3 cellular contexts compared by ENCODE assay signal in the genomic region with DNA sequence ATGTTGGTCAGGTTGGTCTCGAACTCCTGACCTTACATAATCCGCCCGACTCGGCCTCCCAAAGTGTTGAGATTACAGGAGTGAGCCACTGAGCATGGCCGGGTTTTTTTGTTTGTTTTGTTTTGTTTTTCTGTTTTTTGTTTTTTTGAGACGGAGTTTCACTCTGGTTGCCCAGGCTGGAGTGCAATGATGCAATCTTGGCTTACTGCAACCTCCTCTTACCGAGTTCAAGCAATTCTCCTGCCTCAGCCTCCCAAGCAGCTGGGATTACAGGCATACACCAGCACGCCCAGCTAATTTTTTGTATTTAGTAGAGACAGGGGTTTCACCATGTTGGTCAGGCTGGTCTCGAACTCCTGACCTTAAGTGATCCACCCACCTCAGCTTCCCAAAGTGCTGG.
TF ChIP-seq lines count a peak whose summit lies in the region.
"Not testable (repeated sequence)": the region's sequence is repeated elsewhere in the genome, so short reads cannot be mapped to it uniquely, and the experiment has no call there.

No MANE protein-coding gene starts in this region.

TF ChIP-seq in WTC11, 78 proteins besides CTCF, POLR2A, EP300 and RAD21:
- TF ChIP-seq GABPB1 (CRISPR knock-in tag; IDR thresholded peaks at IDR 0.05), result peak; percentile 59; the same call in 1 of the 2 replicates

TF ChIP-seq in K562, 482 proteins besides CTCF, POLR2A, EP300 and RAD21:
- TF ChIP-seq, protein P1, sequence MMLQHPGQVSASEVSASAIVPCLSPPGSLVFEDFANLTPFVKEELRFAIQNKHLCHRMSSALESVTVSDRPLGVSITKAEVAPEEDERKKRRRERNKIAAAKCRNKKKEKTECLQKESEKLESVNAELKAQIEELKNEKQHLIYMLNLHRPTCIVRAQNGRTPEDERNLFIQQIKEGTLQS (IDR thresholded peaks at IDR 0.05), result peak; percentile 40
- TF ChIP-seq, protein P1 (CRISPR knock-in tag; conservative IDR thresholded peaks at IDR 0.05), result not testable (repeated sequence)
- peak; percentile 8; the same call in 1 of the 2 replicates for TF ChIP-seq CEBPG (CRISPR knock-in tag; IDR thresholded peaks at IDR 0.05)
- TF ChIP-seq CEBPG (tag; conservative IDR thresholded peaks at IDR 0.05 in 1 of 2, IDR thresholded peaks at IDR 0.05 in 1 of 2), result not testable (repeated sequence)

TF ChIP-seq in HepG2, 621 proteins besides CTCF, POLR2A, EP300 and RAD21:
- peak; percentile 40 for TF ChIP-seq PHB2 (IDR thresholded peaks at IDR 0.05; ENCODE audit: partially characterized antibody)
- TF ChIP-seq ADNP (CRISPR knock-in tag; IDR thresholded peaks at IDR 0.05), result 0 out of 2 replicates have a peak, but pooled peaks have one; percentile 8
- TF ChIP-seq, protein P2, sequence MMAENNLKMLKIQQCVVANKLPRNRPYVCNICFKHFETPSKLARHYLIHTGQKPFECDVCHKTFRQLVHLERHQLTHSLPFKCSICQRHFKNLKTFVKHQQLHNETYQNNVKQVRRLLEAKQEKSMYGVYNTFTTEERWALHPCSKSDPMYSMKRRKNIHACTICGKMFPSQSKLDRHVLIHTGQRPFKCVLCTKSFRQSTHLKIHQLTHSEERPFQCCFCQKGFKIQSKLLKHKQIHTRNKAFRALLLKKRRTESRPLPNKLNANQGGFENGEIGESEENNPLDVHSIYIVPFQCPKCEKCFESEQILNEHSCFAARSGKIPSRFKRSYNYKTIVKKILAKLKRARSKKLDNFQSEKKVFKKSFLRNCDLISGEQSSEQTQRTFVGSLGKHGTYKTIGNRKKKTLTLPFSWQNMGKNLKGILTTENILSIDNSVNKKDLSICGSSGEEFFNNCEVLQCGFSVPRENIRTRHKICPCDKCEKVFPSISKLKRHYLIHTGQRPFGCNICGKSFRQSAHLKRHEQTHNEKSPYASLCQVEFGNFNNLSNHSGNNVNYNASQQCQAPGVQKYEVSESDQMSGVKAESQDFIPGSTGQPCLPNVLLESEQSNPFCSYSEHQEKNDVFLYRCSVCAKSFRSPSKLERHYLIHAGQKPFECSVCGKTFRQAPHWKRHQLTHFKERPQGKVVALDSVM (CRISPR knock-in tag; IDR thresholded peaks at IDR 0.05), result peak; percentile 42; the same call in 1 of the 2 replicates
- TF ChIP-seq CEBPG (CRISPR knock-in tag; IDR thresholded peaks at IDR 0.05), result peak; percentile 40
- TF ChIP-seq, protein P3, sequence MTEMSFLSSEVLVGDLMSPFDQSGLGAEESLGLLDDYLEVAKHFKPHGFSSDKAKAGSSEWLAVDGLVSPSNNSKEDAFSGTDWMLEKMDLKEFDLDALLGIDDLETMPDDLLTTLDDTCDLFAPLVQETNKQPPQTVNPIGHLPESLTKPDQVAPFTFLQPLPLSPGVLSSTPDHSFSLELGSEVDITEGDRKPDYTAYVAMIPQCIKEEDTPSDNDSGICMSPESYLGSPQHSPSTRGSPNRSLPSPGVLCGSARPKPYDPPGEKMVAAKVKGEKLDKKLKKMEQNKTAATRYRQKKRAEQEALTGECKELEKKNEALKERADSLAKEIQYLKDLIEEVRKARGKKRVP (CRISPR knock-in tag; IDR thresholded peaks at IDR 0.05), result peak in 1 of 2 experiments; percentile 62; a peak in 1 of 4 replicates
- TF ChIP-seq NFE2L1 (CRISPR knock-in tag; IDR thresholded peaks at IDR 0.05; ENCODE audit: borderline replicate concordance), result 0 out of 2 replicates have a peak, but pooled peaks have one; percentile 46
- TF ChIP-seq LCORL (IDR thresholded peaks at IDR 0.05), result 0 out of 2 replicates have a peak, but pooled peaks have one; percentile 13
- not testable (repeated sequence) for TF ChIP-seq LCORL, ATF7 (CRISPR knock-in tag; IDR thresholded peaks at IDR 0.05)
- peak; percentile 52; the same call in 1 of the 2 replicates for TF ChIP-seq ZMYM3 (CRISPR knock-in tag; IDR thresholded peaks at IDR 0.05)
- TF ChIP-seq ATF7 (IDR thresholded peaks at IDR 0.05), result peak; percentile 88
- TF ChIP-seq CEBPB (IDR thresholded peaks at IDR 0.05; ENCODE audit: borderline replicate concordance, low read depth, low read length), result peak; percentile 40; the same call in 1 of the 2 replicates
